8 cellular contexts compared by ENCODE assay signal in genomic region chr6:164396071-164397047, GRCh38.
DNase-seq lines count a peak whose midpoint lies in the region; ATAC-seq, FAIRE-seq and TF ChIP-seq lines count a peak whose summit lies in the region.

No MANE protein-coding gene starts in this region.

- H3K4me3 ChIP-seq in kidney (ENCODE audit: low read length in 2 of 2) = peak overlapping the region; percentile 58 to 67
- peak overlapping the region; percentile 20 to 45 (median 24) for H3K4me3 ChIP-seq in tibial nerve
- H3K4me3 ChIP-seq in transverse colon = peak overlapping the region in 1 of 4 donors; percentile 16

- H3K27me3 Mint-ChIP-seq in activated CD8-positive, alpha-beta memory T cell treated with anti-CD3 and anti-CD28 coated beads, Interleukin-2, amount 10 ng/mL, durations not matched to agents 7 days and 5 days = no peaks in the 10 kb centered on the region
- no peaks in the 10 kb centered on the region for H3K27me3 Mint-ChIP-seq in activated naive CD8-positive, alpha-beta T cell treated with anti-CD3 and anti-CD28 coated beads, Interleukin-2, amount 50 U/mL, for 24 hours
- no peaks in the 10 kb centered on the region for H3K27me3 Mint-ChIP-seq in activated T-helper 1 cell treated with anti-CD3 and anti-CD28 coated beads, Interleukin-12 subunit alpha, Interleukin-12 subunit beta, Interleukin-2, Interleukin-4 antibody, amounts not matched to agents 30 ng/mL and 10 ng/mL and 1 ng/mL, durations not matched to agents 14 hours and 24 hours and 36 hours (ENCODE audit: insufficient read depth)
- no peaks in the 10 kb centered on the region for H3K27me3 Mint-ChIP-seq in endothelial cell (ENCODE audit: unreplicated experiment)

- no peaks in the 10 kb centered on the region for H3K27me3 ChIP-seq in tibial nerve
- no peaks in the 10 kb centered on the region for H3K27me3 ChIP-seq in transverse colon

- no peak overlapping the region for H3K4me3 Mint-ChIP-seq in activated CD8-positive, alpha-beta memory T cell treated with anti-CD3 and anti-CD28 coated beads, Interleukin-2, amount 10 ng/mL, durations not matched to agents 7 days and 5 days
- peak overlapping the region; percentile 22 for H3K4me3 Mint-ChIP-seq in activated naive CD8-positive, alpha-beta T cell treated with anti-CD3 and anti-CD28 coated beads, Interleukin-2, amount 50 U/mL, for 24 hours
- H3K4me3 Mint-ChIP-seq in activated T-helper 1 cell treated with anti-CD3 and anti-CD28 coated beads, Interleukin-12 subunit alpha, Interleukin-12 subunit beta, Interleukin-2, Interleukin-4 antibody, amounts not matched to agents 30 ng/mL and 10 ng/mL and 1 ng/mL, durations not matched to agents 14 hours and 24 hours and 36 hours = no peak overlapping the region
- H3K4me3 Mint-ChIP-seq in endothelial cell (ENCODE audit: unreplicated experiment) = no peak overlapping the region

- no peak for ATAC-seq in activated CD8-positive, alpha-beta memory T cell treated with anti-CD3 and anti-CD28 coated beads, Interleukin-2, amount 10 ng/mL, durations not matched to agents 7 days and 5 days
- ATAC-seq in activated naive CD8-positive, alpha-beta T cell treated with anti-CD3 and anti-CD28 coated beads, Interleukin-2, amount 50 U/mL, for 24 hours = no peak

- in situ Hi-C loops in transverse colon (cut with MboI; ENCODE audit: low pct_ligation_motif_present in 1 of 4, low pct_unique_long_range_greater_than_20kb in 1 of 4, low sequenced_read_pairs in 3 of 4) = no loop called here

- H3K36me3 ChIP-seq in kidney (ENCODE audit: control insufficient read depth in 1 of 2, insufficient read depth in 2 of 2, low read length in 2 of 2) (no peaks in the 10 kb centered on the region), tibial nerve (no peaks in the 10 kb centered on the region), transverse colon (no peaks in the 10 kb centered on the region)

- no peaks in the 10 kb centered on the region for H3K9me3 Mint-ChIP-seq in activated CD8-positive, alpha-beta memory T cell treated with anti-CD3 and anti-CD28 coated beads, Interleukin-2, amount 10 ng/mL, durations not matched to agents 7 days and 5 days (ENCODE audit: low read depth)
- H3K9me3 Mint-ChIP-seq in activated naive CD8-positive, alpha-beta T cell treated with anti-CD3 and anti-CD28 coated beads, Interleukin-2, amount 50 U/mL, for 24 hours = peaks cover 4% of the 10 kb centered on the region
- peaks cover 7% of the 10 kb centered on the region for H3K9me3 Mint-ChIP-seq in activated T-helper 1 cell treated with anti-CD3 and anti-CD28 coated beads, Interleukin-12 subunit alpha, Interleukin-12 subunit beta, Interleukin-2, Interleukin-4 antibody, amounts not matched to agents 30 ng/mL and 10 ng/mL and 1 ng/mL, durations not matched to agents 14 hours and 24 hours and 36 hours
- H3K9me3 Mint-ChIP-seq in endothelial cell (ENCODE audit: unreplicated experiment) = no peaks in the 10 kb centered on the region

- peaks cover 5% of the 10 kb centered on the region for H3K4me1 Mint-ChIP-seq in activated CD8-positive, alpha-beta memory T cell treated with anti-CD3 and anti-CD28 coated beads, Interleukin-2, amount 10 ng/mL, durations not matched to agents 7 days and 5 days
- H3K4me1 Mint-ChIP-seq in activated naive CD8-positive, alpha-beta T cell treated with anti-CD3 and anti-CD28 coated beads, Interleukin-2, amount 50 U/mL, for 24 hours = no peaks in the 10 kb centered on the region
- H3K4me1 Mint-ChIP-seq in activated T-helper 1 cell treated with anti-CD3 and anti-CD28 coated beads, Interleukin-12 subunit alpha, Interleukin-12 subunit beta, Interleukin-2, Interleukin-4 antibody, amounts not matched to agents 30 ng/mL and 10 ng/mL and 1 ng/mL, durations not matched to agents 14 hours and 24 hours and 36 hours (ENCODE audit: low read depth) = no peaks in the 10 kb centered on the region
- peaks cover 18% of the 10 kb centered on the region for H3K4me1 Mint-ChIP-seq in endothelial cell (ENCODE audit: unreplicated experiment)

- H3K4me1 ChIP-seq in kidney (ENCODE audit: control insufficient read depth in 1 of 2, insufficient read depth in 1 of 2, low read depth in 1 of 2, low read length in 2 of 2) (peaks cover 0 to 4% of the 10 kb centered on the region in 2 donors), tibial nerve (peaks cover 0 to 25% (median 0%) of the 10 kb centered on the region in 4 donors), transverse colon (no peaks in the 10 kb centered on the region)

- intact Hi-C loops in kidney (cut with DNase I) = no loop called here
- intact Hi-C loops in activated T-helper 1 cell treated with anti-CD3 and anti-CD28 coated beads, Interleukin-12 subunit alpha, Interleukin-12 subunit beta, Interleukin-2, Interleukin-4 antibody, amounts not matched to agents 30 ng/mL and 10 ng/mL and 1 ng/mL, durations not matched to agents 14 hours and 24 hours and 36 hours (cut with micrococcal nuclease) = no loop called here
- intact Hi-C loops in transverse colon (cut with DNase I; ENCODE audit: low total_unique reads) = no loop called here

- CTCF ChIA-PET in activated CD8-positive, alpha-beta memory T cell treated with anti-CD3 and anti-CD28 coated beads, Interleukin-2, amount 10 ng/mL, durations not matched to agents 7 days and 5 days (lab: Charles Lee) = no interaction called here

- no peak for DNase-seq in activated CD8-positive, alpha-beta memory T cell treated with anti-CD3 and anti-CD28 coated beads, Interleukin-2, amount 10 ng/mL, durations not matched to agents 7 days and 5 days
- DNase-seq in activated CD8-positive, alpha-beta memory T cell treated with anti-CD3 and anti-CD28 coated beads for 24 hours = no peak
- DNase-seq in activated naive CD8-positive, alpha-beta T cell treated with anti-CD3 and anti-CD28 coated beads, Interleukin-2, amount 50 U/mL, for 24 hours = no peak
- DNase-seq in kidney = no peak
- no peak for DNase-seq in tibial nerve (ENCODE audit: low spot score in 2 of 2)
- no peak for DNase-seq in activated T-helper 1 cell treated with anti-CD3 and anti-CD28 coated beads, Interleukin-12 subunit alpha, Interleukin-12 subunit beta, Interleukin-2, Interleukin-4 antibody, amounts not matched to agents 30 ng/mL and 10 ng/mL and 1 ng/mL, durations not matched to agents 14 hours and 24 hours and 36 hours (ENCODE audit: low spot score)
- no peak for DNase-seq in transverse colon
- DNase-seq in endothelial cell (ENCODE audit: low spot score) = no peak

- H3K27ac Mint-ChIP-seq in activated CD8-positive, alpha-beta memory T cell treated with anti-CD3 and anti-CD28 coated beads, Interleukin-2, amount 10 ng/mL, durations not matched to agents 7 days and 5 days = peak overlapping the region; percentile 56
- no peak overlapping the region for H3K27ac Mint-ChIP-seq in activated naive CD8-positive, alpha-beta T cell treated with anti-CD3 and anti-CD28 coated beads, Interleukin-2, amount 50 U/mL, for 24 hours
- H3K27ac Mint-ChIP-seq in activated T-helper 1 cell treated with anti-CD3 and anti-CD28 coated beads, Interleukin-12 subunit alpha, Interleukin-12 subunit beta, Interleukin-2, Interleukin-4 antibody, amounts not matched to agents 30 ng/mL and 10 ng/mL and 1 ng/mL, durations not matched to agents 14 hours and 24 hours and 36 hours = no peak overlapping the region
- no peak overlapping the region for H3K27ac Mint-ChIP-seq in endothelial cell (ENCODE audit: unreplicated experiment)

- FAIRE-seq in kidney (lab: Jason Lieb, UNC) = no peak

- H3K9me3 ChIP-seq in kidney (ENCODE audit: control insufficient read depth in 1 of 2, low read length in 2 of 2) (no peaks in the 10 kb centered on the region), tibial nerve (no peaks in the 10 kb centered on the region), transverse colon (no peaks in the 10 kb centered on the region)

- H3K9ac ChIP-seq in kidney (ENCODE audit: low read length in 2 of 2) = peak overlapping the region in 1 of 2 donors; percentile 22

- H3K27ac ChIP-seq in kidney (ENCODE audit: low read depth in 2 of 2, low read length in 2 of 2) = no peak overlapping the region
- H3K27ac ChIP-seq in tibial nerve = peak overlapping the region; percentile 14 to 90 (median 76)
- no peak overlapping the region for H3K27ac ChIP-seq in transverse colon

- TF ChIP-seq EP300 in tibial nerve (IDR thresholded peaks at IDR 0.05) (no peak), transverse colon (IDR thresholded peaks at IDR 0.05; ENCODE audit: low read depth) (no peak)

- 60% methylated on average over 9 of the region's 9 CpGs for WGBS in tibial nerve, 2 donors
- WGBS in transverse colon (ENCODE audit: low coverage in 1 of 2), 2 donors = 81% methylated on average over 2 to 9 of the region's 9 CpGs

- TF ChIP-seq CTCF in kidney (IDR thresholded peaks at IDR 0.05; ENCODE audit: borderline replicate concordance, extremely low read depth, insufficient read depth) (no peak), tibial nerve (IDR thresholded peaks at IDR 0.05) (no peak), transverse colon (IDR thresholded peaks at IDR 0.05) (no peak), endothelial cell (IDR thresholded peaks at IDR 0.05; ENCODE audit: unreplicated experiment) (no peak)

- H3K36me3 Mint-ChIP-seq in activated CD8-positive, alpha-beta memory T cell treated with anti-CD3 and anti-CD28 coated beads, Interleukin-2, amount 10 ng/mL, durations not matched to agents 7 days and 5 days = no peaks in the 10 kb centered on the region
- no peaks in the 10 kb centered on the region for H3K36me3 Mint-ChIP-seq in activated naive CD8-positive, alpha-beta T cell treated with anti-CD3 and anti-CD28 coated beads, Interleukin-2, amount 50 U/mL, for 24 hours (ENCODE audit: low read depth)
- no peaks in the 10 kb centered on the region for H3K36me3 Mint-ChIP-seq in activated T-helper 1 cell treated with anti-CD3 and anti-CD28 coated beads, Interleukin-12 subunit alpha, Interleukin-12 subunit beta, Interleukin-2, Interleukin-4 antibody, amounts not matched to agents 30 ng/mL and 10 ng/mL and 1 ng/mL, durations not matched to agents 14 hours and 24 hours and 36 hours (ENCODE audit: low read depth)
- H3K36me3 Mint-ChIP-seq in endothelial cell (ENCODE audit: low read depth, unreplicated experiment) = no peaks in the 10 kb centered on the region

- no peak for TF ChIP-seq POLR2A in tibial nerve (IDR thresholded peaks at IDR 0.05)
- no peak for TF ChIP-seq POLR2A in transverse colon (IDR thresholded peaks at IDR 0.05)

Comparison
In these comparisons a context has a peak if more than half of its experiments do, and no peak if none do; other contexts are left out.
1. H3K27ac ChIP-seq: peak in tibial nerve (4 of 4); none in kidney (0 of 2) and transverse colon (0 of 4).